ENCODE assay signal across 31 cellular contexts in the genomic region with DNA sequence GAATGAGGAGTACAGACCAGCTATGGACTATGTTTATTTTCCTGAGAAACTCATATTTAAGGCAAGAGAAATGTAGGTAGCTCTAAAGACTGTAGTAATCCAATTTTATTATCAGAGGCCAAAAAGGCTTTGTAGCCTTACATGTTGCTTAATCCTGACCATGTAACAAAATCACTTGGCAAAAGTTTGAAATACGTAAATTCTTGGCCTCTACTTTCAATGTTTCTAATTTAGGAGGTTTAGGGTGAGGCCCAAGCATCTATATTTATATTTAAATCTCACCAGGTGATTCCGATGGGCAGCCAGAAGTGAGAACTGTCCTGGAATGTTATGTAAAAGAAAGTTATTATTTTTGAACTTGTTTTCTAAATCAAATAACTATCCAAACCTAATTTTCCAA.
"Had no signal": no experiment of that assay in that cellular context is flagged by ENCODE, and none has a peak within 500 bp of the region (broad histone marks: within the 10 kb centered on the region; RNA-seq: fewer than 3 reads in every experiment).

No MANE protein-coding gene starts in this region.

- H3K4me3 ChIP-seq: adrenal gland, body of pancreas, breast epithelium, cardiac muscle cell, coronary artery, esophagus muscularis mucosa had no signal

- H3K27me3 ChIP-seq: adrenal gland, body of pancreas, breast epithelium, cardiac muscle cell, esophagus muscularis mucosa had no signal

- H3K36me3 ChIP-seq: adrenal gland, breast epithelium, cardiac muscle cell, esophagus muscularis mucosa had no signal

- H3K4me3 Mint-ChIP-seq: activated CD4-positive, alpha-beta memory T cell treated with anti-CD3 and anti-CD28 coated beads for 36 hours; activated CD4-positive, alpha-beta T cell treated with anti-CD3 and anti-CD28 coated beads for 36 hours; activated CD4-positive, alpha-beta T cell treated with anti-CD3 and anti-CD28 coated beads, Interleukin-2, amount 10 ng/mL, durations not matched to agents 24 days and 14 days; activated CD8-positive, alpha-beta memory T cell treated with anti-CD3 and anti-CD28 coated beads, Interleukin-2, amount 10 ng/mL, durations not matched to agents 7 days and 5 days; activated CD8-positive, alpha-beta T cell treated with anti-CD3 and anti-CD28 coated beads, Interleukin-2, amount 10 ng/mL, durations not matched to agents 7 days and 5 days; activated naive CD4-positive, alpha-beta T cell treated with anti-CD3 and anti-CD28 coated beads for 36 hours; activated naive CD4-positive, alpha-beta T cell treated with anti-CD3 and anti-CD28 coated beads, Interleukin-2, amount 50 U/mL, for 24 hours; activated naive CD8-positive, alpha-beta T cell treated with anti-CD3 and anti-CD28 coated beads for 36 hours; activated naive CD8-positive, alpha-beta T cell treated with anti-CD3 and anti-CD28 coated beads, Interleukin-2, amount 50 U/mL, for 24 hours; activated T-helper 1 cell treated with anti-CD3 and anti-CD28 coated beads, Interleukin-12 subunit alpha, Interleukin-12 subunit beta, Interleukin-2, Interleukin-4 antibody, amounts not matched to agents 30 ng/mL and 10 ng/mL and 1 ng/mL, durations not matched to agents 14 hours and 24 hours and 36 hours; central memory CD8-positive, alpha-beta T cell; dendritic cell treated with granulocyte-macrophage colony-stimulating factor and Interleukin-4, amounts not matched to agents 40 ng/mL and 50 ng/mL, for 4 days; effector memory CD8-positive, alpha-beta T cell had no signal

- H3K9me3 ChIP-seq: adrenal gland, body of pancreas, esophagus muscularis mucosa had no signal

- H3K4me1 ChIP-seq: adrenal gland, body of pancreas, breast epithelium, esophagus muscularis mucosa had no signal

- H3K27ac ChIP-seq: adrenal gland, body of pancreas, breast epithelium, cardiac muscle cell, coronary artery, esophagus muscularis mucosa had no signal

- H3K27ac Mint-ChIP-seq: activated CD4-positive, alpha-beta memory T cell treated with anti-CD3 and anti-CD28 coated beads for 36 hours; activated CD4-positive, alpha-beta T cell treated with anti-CD3 and anti-CD28 coated beads for 36 hours; activated CD4-positive, alpha-beta T cell treated with anti-CD3 and anti-CD28 coated beads, Interleukin-2, amount 10 ng/mL, durations not matched to agents 24 days and 14 days; activated CD8-positive, alpha-beta memory T cell treated with anti-CD3 and anti-CD28 coated beads, Interleukin-2, amount 10 ng/mL, durations not matched to agents 7 days and 5 days; activated CD8-positive, alpha-beta T cell treated with anti-CD3 and anti-CD28 coated beads, Interleukin-2, amount 10 ng/mL, durations not matched to agents 7 days and 5 days; activated naive CD4-positive, alpha-beta T cell treated with anti-CD3 and anti-CD28 coated beads for 36 hours; activated naive CD4-positive, alpha-beta T cell treated with anti-CD3 and anti-CD28 coated beads, Interleukin-2, amount 50 U/mL, for 24 hours; activated naive CD8-positive, alpha-beta T cell treated with anti-CD3 and anti-CD28 coated beads for 36 hours; activated naive CD8-positive, alpha-beta T cell treated with anti-CD3 and anti-CD28 coated beads, Interleukin-2, amount 50 U/mL, for 24 hours; activated T-helper 1 cell treated with anti-CD3 and anti-CD28 coated beads, Interleukin-12 subunit alpha, Interleukin-12 subunit beta, Interleukin-2, Interleukin-4 antibody, amounts not matched to agents 30 ng/mL and 10 ng/mL and 1 ng/mL, durations not matched to agents 14 hours and 24 hours and 36 hours; activated T-helper 2 cell treated with anti-CD3 and anti-CD28 coated beads, Interferon-gamma antibody, Interleukin-2, Interleukin-4, amounts not matched to agents 10 μg/mL and 5 μg/mL and 100 μg/mL, durations not matched to agents 14 hours and 24 hours and 36 hours; dendritic cell treated with granulocyte-macrophage colony-stimulating factor and Interleukin-4, amounts not matched to agents 40 ng/mL and 50 ng/mL, for 4 days; effector memory CD8-positive, alpha-beta T cell had no signal

- H3K36me3 Mint-ChIP-seq: activated CD4-positive, alpha-beta memory T cell treated with anti-CD3 and anti-CD28 coated beads for 36 hours; activated CD8-positive, alpha-beta memory T cell treated with anti-CD3 and anti-CD28 coated beads, Interleukin-2, amount 10 ng/mL, durations not matched to agents 7 days and 5 days; activated naive CD4-positive, alpha-beta T cell treated with anti-CD3 and anti-CD28 coated beads, Interleukin-2, amount 50 U/mL, for 24 hours had no signal

- DNase-seq: activated CD4-positive, alpha-beta memory T cell treated with anti-CD3 and anti-CD28 coated beads for 36 hours; activated CD4-positive, alpha-beta T cell treated with anti-CD3 and anti-CD28 coated beads for 36 hours; activated CD4-positive, alpha-beta T cell treated with anti-CD3 and anti-CD28 coated beads, Interleukin-2, amount 10 ng/mL, durations not matched to agents 24 days and 14 days; activated CD4-positive, CD25-positive, alpha-beta regulatory T cell; activated CD4-positive, CD25-positive, alpha-beta regulatory T cell treated with anti-CD3 and anti-CD28 coated beads, Interleukin-2, amount 50 U/mL, for 72 hours; activated CD8-positive, alpha-beta memory T cell treated with anti-CD3 and anti-CD28 coated beads, Interleukin-2, amount 10 ng/mL, durations not matched to agents 7 days and 5 days; activated CD8-positive, alpha-beta memory T cell treated with anti-CD3 and anti-CD28 coated beads, Interleukin-2, amount 50 U/mL, for 4 hours; activated CD8-positive, alpha-beta T cell treated with anti-CD3 and anti-CD28 coated beads, Interleukin-2, amount 10 ng/mL, durations not matched to agents 7 days and 5 days; activated effector memory CD4-positive, alpha-beta T cell treated with anti-CD3 and anti-CD28 coated beads, Interleukin-2, amount 50 U/mL, for 16 hours; activated naive CD4-positive, alpha-beta T cell treated with anti-CD3 and anti-CD28 coated beads for 36 hours; activated naive CD8-positive, alpha-beta T cell treated with anti-CD3 and anti-CD28 coated beads for 36 hours; activated naive CD8-positive, alpha-beta T cell treated with anti-CD3 and anti-CD28 coated beads, Interleukin-2, amount 50 U/mL, for 24 hours; activated T-cell treated with anti-CD3 and anti-CD28 coated beads, Interleukin-2, amount 50 U/mL, for 1 hour; activated T-cell treated with anti-CD3 and anti-CD28 coated beads, Interleukin-2, amount 50 U/mL, for 48 hours; adrenal gland; aorta; body of pancreas; effector CD4-positive, alpha-beta T cell; effector memory CD8-positive, alpha-beta T cell; erythroblast; foreskin melanocyte; T-helper 2 cell had no signal

- H3K27me3 Mint-ChIP-seq: activated CD4-positive, alpha-beta memory T cell treated with anti-CD3 and anti-CD28 coated beads for 36 hours; activated CD4-positive, alpha-beta T cell treated with anti-CD3 and anti-CD28 coated beads for 36 hours; activated CD4-positive, alpha-beta T cell treated with anti-CD3 and anti-CD28 coated beads, Interleukin-2, amount 10 ng/mL, durations not matched to agents 24 days and 14 days; activated CD8-positive, alpha-beta memory T cell treated with anti-CD3 and anti-CD28 coated beads, Interleukin-2, amount 10 ng/mL, durations not matched to agents 7 days and 5 days; activated naive CD4-positive, alpha-beta T cell treated with anti-CD3 and anti-CD28 coated beads, Interleukin-2, amount 50 U/mL, for 24 hours; activated naive CD8-positive, alpha-beta T cell treated with anti-CD3 and anti-CD28 coated beads for 36 hours; activated naive CD8-positive, alpha-beta T cell treated with anti-CD3 and anti-CD28 coated beads, Interleukin-2, amount 50 U/mL, for 24 hours; central memory CD8-positive, alpha-beta T cell; dendritic cell treated with granulocyte-macrophage colony-stimulating factor and Interleukin-4, amounts not matched to agents 40 ng/mL and 50 ng/mL, for 4 days; effector memory CD8-positive, alpha-beta T cell had no signal

- H3K9me3 Mint-ChIP-seq: activated CD4-positive, alpha-beta T cell treated with anti-CD3 and anti-CD28 coated beads, Interleukin-2, amount 10 ng/mL, durations not matched to agents 24 days and 14 days; activated naive CD4-positive, alpha-beta T cell treated with anti-CD3 and anti-CD28 coated beads, Interleukin-2, amount 50 U/mL, for 24 hours; activated naive CD8-positive, alpha-beta T cell treated with anti-CD3 and anti-CD28 coated beads for 36 hours; activated naive CD8-positive, alpha-beta T cell treated with anti-CD3 and anti-CD28 coated beads, Interleukin-2, amount 50 U/mL, for 24 hours; activated T-helper 1 cell treated with anti-CD3 and anti-CD28 coated beads, Interleukin-12 subunit alpha, Interleukin-12 subunit beta, Interleukin-2, Interleukin-4 antibody, amounts not matched to agents 30 ng/mL and 10 ng/mL and 1 ng/mL, durations not matched to agents 14 hours and 24 hours and 36 hours had no signal

- H3K4me1 Mint-ChIP-seq: activated CD4-positive, alpha-beta T cell treated with anti-CD3 and anti-CD28 coated beads for 36 hours; activated CD4-positive, alpha-beta T cell treated with anti-CD3 and anti-CD28 coated beads, Interleukin-2, amount 10 ng/mL, durations not matched to agents 24 days and 14 days; activated CD8-positive, alpha-beta memory T cell treated with anti-CD3 and anti-CD28 coated beads, Interleukin-2, amount 10 ng/mL, durations not matched to agents 7 days and 5 days; activated naive CD4-positive, alpha-beta T cell treated with anti-CD3 and anti-CD28 coated beads, Interleukin-2, amount 50 U/mL, for 24 hours; activated naive CD8-positive, alpha-beta T cell treated with anti-CD3 and anti-CD28 coated beads for 36 hours; activated naive CD8-positive, alpha-beta T cell treated with anti-CD3 and anti-CD28 coated beads, Interleukin-2, amount 50 U/mL, for 24 hours; central memory CD8-positive, alpha-beta T cell had no signal

- ATAC-seq: activated CD4-positive, alpha-beta T cell treated with anti-CD3 and anti-CD28 coated beads for 36 hours; activated CD8-positive, alpha-beta memory T cell treated with anti-CD3 and anti-CD28 coated beads, Interleukin-2, amount 10 ng/mL, durations not matched to agents 7 days and 5 days; activated CD8-positive, alpha-beta T cell treated with anti-CD3 and anti-CD28 coated beads, Interleukin-2, amount 10 ng/mL, durations not matched to agents 7 days and 5 days; activated naive CD8-positive, alpha-beta T cell treated with anti-CD3 and anti-CD28 coated beads, Interleukin-2, amount 50 U/mL, for 24 hours; body of pancreas; effector memory CD8-positive, alpha-beta T cell had no signal
